In the genomic region with DNA sequence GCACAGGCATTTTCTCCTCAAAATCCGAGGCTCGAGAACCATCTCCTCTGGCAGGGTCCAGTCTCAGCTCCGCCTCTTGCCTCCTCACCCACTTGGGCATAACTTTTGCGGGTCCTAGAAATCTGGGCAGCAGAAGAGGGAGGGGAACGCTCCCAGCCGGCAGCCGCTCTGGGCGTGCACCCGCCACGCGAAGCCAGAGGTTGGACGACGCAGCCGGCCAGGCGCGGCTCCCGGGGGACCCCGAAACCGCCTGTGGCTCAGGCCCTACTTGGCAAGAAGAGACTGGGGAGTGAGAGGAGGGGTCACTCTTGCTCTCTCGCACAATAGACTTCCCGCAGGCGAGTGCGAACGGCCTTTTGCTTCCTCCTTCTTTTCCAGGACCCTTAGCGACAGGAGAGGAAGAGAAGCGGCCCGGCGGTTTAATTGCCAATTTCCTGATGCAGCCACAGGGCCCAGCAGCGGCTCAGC, we compare ENCODE assay signal across 31 cellular contexts. TPM values are rescaled to one million over a fixed set of nuclear protein-coding genes. Genes with fewer than 3 reads are reported as not detected.
DNase-seq lines count a peak whose midpoint lies in the region; TF ChIP-seq lines count a peak whose summit lies in the region.
"Had no signal": no experiment of that assay in that cellular context is flagged by ENCODE, and none has a peak within 500 bp of the region (broad histone marks: within the 10 kb centered on the region; RNA-seq: fewer than 3 reads in every experiment).

No MANE protein-coding gene starts in this region.

- H3K27me3 Mint-ChIP-seq in activated T-helper 1 cell treated with anti-CD3 and anti-CD28 coated beads, Interleukin-12 subunit alpha, Interleukin-12 subunit beta, Interleukin-2, Interleukin-4 antibody, amounts not matched to agents 30 ng/mL and 10 ng/mL and 1 ng/mL, durations not matched to agents 14 hours and 24 hours and 36 hours (ENCODE audit: insufficient read depth): peaks cover 72% of the 10 kb centered on the region
- H3K27me3 Mint-ChIP-seq in nephron progenitor cell (ENCODE audit: low read depth, poor library complexity): peaks cover 100% of the 10 kb centered on the region
- H3K27me3 Mint-ChIP-seq in Caco-2 (ENCODE audit: insufficient read depth, unreplicated experiment): peaks cover 31% of the 10 kb centered on the region

- no peak overlapping the region for H3K4me3 Mint-ChIP-seq in activated T-helper 1 cell treated with anti-CD3 and anti-CD28 coated beads, Interleukin-12 subunit alpha, Interleukin-12 subunit beta, Interleukin-2, Interleukin-4 antibody, amounts not matched to agents 30 ng/mL and 10 ng/mL and 1 ng/mL, durations not matched to agents 14 hours and 24 hours and 36 hours
- no peak overlapping the region for H3K4me3 Mint-ChIP-seq in nephron progenitor cell
- H3K4me3 Mint-ChIP-seq in Caco-2 (ENCODE audit: unreplicated experiment): no peak overlapping the region
- H3K4me3 Mint-ChIP-seq: activated naive CD4-positive, alpha-beta T cell treated with anti-CD3 and anti-CD28 coated beads, Interleukin-2, amount 50 U/mL, for 24 hours; activated T-cell treated with anti-CD3 and anti-CD28 coated beads, Interleukin-2, amount 50 U/mL, for 72 hours; CD8-positive, alpha-beta T cell; memory B cell had no signal

- BruUV-seq in Caco-2 (replicated peaks; lab: Mats Ljungman, UMichigan): no TSS peak

- CTCF ChIA-PET in HEK293 (lab: Yijun Ruan, JAX) (no interaction called here), Caco-2 (lab: Charles Lee) (no interaction called here)

- DNase-seq in NCI-H2107 treated with DMSO at 0.1 percent for 48 hours (lab: John Stamatoyannopoulos, UW; ENCODE audit: unreplicated experiment) (peak; percentile 32), NCI-H2107 (lab: John Stamatoyannopoulos, UW) (no peak), nephron progenitor cell (peak; percentile 33), EL (no peak), GM10266 (ENCODE audit: extremely low spot score) (no peak), Caco-2 (no peak)
- DNase-seq in activated T-helper 1 cell treated with anti-CD3 and anti-CD28 coated beads, Interleukin-12 subunit alpha, Interleukin-12 subunit beta, Interleukin-2, Interleukin-4 antibody, amounts not matched to agents 30 ng/mL and 10 ng/mL and 1 ng/mL, durations not matched to agents 14 hours and 24 hours and 36 hours (ENCODE audit: low spot score): no peak
- DNase-seq: activated CD8-positive, alpha-beta memory T cell treated with anti-CD3 and anti-CD28 coated beads for 24 hours; activated T-cell treated with anti-CD3 and anti-CD28 coated beads, Interleukin-2, amount 50 U/mL, for 72 hours; CD8-positive, alpha-beta T cell; central memory CD4-positive, alpha-beta T cell; foreskin fibroblast; heart right ventricle; left colon; NCI-H1436; NCI-H2171; NCI-H524 treated with DMSO at 0.1 percent for 48 hours; Peyer's patch; SJCRH30 had no signal

- no peaks in the 10 kb centered on the region for H3K9me3 ChIP-seq in HEK293 (ENCODE audit: control insufficient read depth, insufficient read depth, low read depth, low read length)
- no peaks in the 10 kb centered on the region for H3K9me3 ChIP-seq in Caco-2
- H3K9me3 ChIP-seq: ascending aorta, heart right ventricle, Peyer's patch, SJCRH30, suprapubic skin had no signal

- H3K4me1 Mint-ChIP-seq in activated T-helper 1 cell treated with anti-CD3 and anti-CD28 coated beads, Interleukin-12 subunit alpha, Interleukin-12 subunit beta, Interleukin-2, Interleukin-4 antibody, amounts not matched to agents 30 ng/mL and 10 ng/mL and 1 ng/mL, durations not matched to agents 14 hours and 24 hours and 36 hours (ENCODE audit: low read depth): no peaks in the 10 kb centered on the region
- H3K4me1 Mint-ChIP-seq in nephron progenitor cell (peaks cover 3% of the 10 kb centered on the region), Caco-2 (ENCODE audit: low read depth, unreplicated experiment) (no peaks in the 10 kb centered on the region)
- H3K4me1 Mint-ChIP-seq: memory B cell had no signal

- no peak for TF ChIP-seq CTCF in HEK293 (tag by site-specific recombination; IDR thresholded peaks at IDR 0.05)
- no peak for TF ChIP-seq CTCF in nephron progenitor cell (IDR thresholded peaks at IDR 0.05)
- TF ChIP-seq CTCF in GM10266 (IDR thresholded peaks at IDR 0.05; ENCODE audit: control insufficient read depth, insufficient read depth, low read depth, missing control alignments): no peak
- TF ChIP-seq CTCF in Caco-2 (IDR thresholded peaks at IDR 0.05; ENCODE audit: insufficient read depth in 1 of 2, low read depth in 1 of 2, low read length in 1 of 2, severe bottlenecking in 1 of 2, unreplicated experiment in 1 of 2): no peak

- peaks cover 2% of the 10 kb centered on the region for H3K36me3 Mint-ChIP-seq in activated T-helper 1 cell treated with anti-CD3 and anti-CD28 coated beads, Interleukin-12 subunit alpha, Interleukin-12 subunit beta, Interleukin-2, Interleukin-4 antibody, amounts not matched to agents 30 ng/mL and 10 ng/mL and 1 ng/mL, durations not matched to agents 14 hours and 24 hours and 36 hours (ENCODE audit: low read depth)
- H3K36me3 Mint-ChIP-seq in nephron progenitor cell (ENCODE audit: low read depth) (no peaks in the 10 kb centered on the region), Caco-2 (ENCODE audit: insufficient read depth, unreplicated experiment) (no peaks in the 10 kb centered on the region)
- H3K36me3 Mint-ChIP-seq: CD8-positive, alpha-beta T cell had no signal

- H3K4me1 ChIP-seq in HEK293 (ENCODE audit: control insufficient read depth, insufficient read depth, low read length) (no peaks in the 10 kb centered on the region), Caco-2 (no peaks in the 10 kb centered on the region)
- H3K4me1 ChIP-seq: SJCRH30 had no signal

- no peaks in the 10 kb centered on the region for H3K9me3 Mint-ChIP-seq in activated T-helper 1 cell treated with anti-CD3 and anti-CD28 coated beads, Interleukin-12 subunit alpha, Interleukin-12 subunit beta, Interleukin-2, Interleukin-4 antibody, amounts not matched to agents 30 ng/mL and 10 ng/mL and 1 ng/mL, durations not matched to agents 14 hours and 24 hours and 36 hours
- no peaks in the 10 kb centered on the region for H3K9me3 Mint-ChIP-seq in nephron progenitor cell
- no peaks in the 10 kb centered on the region for H3K9me3 Mint-ChIP-seq in Caco-2 (ENCODE audit: unreplicated experiment)
- H3K9me3 Mint-ChIP-seq: activated naive CD4-positive, alpha-beta T cell treated with anti-CD3 and anti-CD28 coated beads, Interleukin-2, amount 50 U/mL, for 24 hours; CD8-positive, alpha-beta T cell had no signal

- H3K4me3 ChIP-seq in HEK293 (ENCODE audit: low read depth, low read length) (no peak overlapping the region), Caco-2 (ENCODE audit: low read depth, low read length) (no peak overlapping the region)
- H3K4me3 ChIP-seq: ascending aorta, heart right ventricle, Peyer's patch, SJCRH30, smooth muscle cell, suprapubic skin had no signal

- intact Hi-C loops in activated T-helper 1 cell treated with anti-CD3 and anti-CD28 coated beads, Interleukin-12 subunit alpha, Interleukin-12 subunit beta, Interleukin-2, Interleukin-4 antibody, amounts not matched to agents 30 ng/mL and 10 ng/mL and 1 ng/mL, durations not matched to agents 14 hours and 24 hours and 36 hours (cut with micrococcal nuclease): loop anchor here (5.0 kb wide), 1 partner anchor 1754 kb away; a partner anchor contains a TSS
- intact Hi-C loops in Caco-2 (cut with micrococcal nuclease; ENCODE audit: unreplicated experiment): no loop called here

- H3K27ac Mint-ChIP-seq in activated T-helper 1 cell treated with anti-CD3 and anti-CD28 coated beads, Interleukin-12 subunit alpha, Interleukin-12 subunit beta, Interleukin-2, Interleukin-4 antibody, amounts not matched to agents 30 ng/mL and 10 ng/mL and 1 ng/mL, durations not matched to agents 14 hours and 24 hours and 36 hours: peak overlapping the region; percentile 48
- no peak overlapping the region for H3K27ac Mint-ChIP-seq in nephron progenitor cell
- H3K27ac Mint-ChIP-seq in Caco-2 (ENCODE audit: unreplicated experiment): no peak overlapping the region
- H3K27ac Mint-ChIP-seq: activated naive CD4-positive, alpha-beta T cell treated with anti-CD3 and anti-CD28 coated beads, Interleukin-2, amount 50 U/mL, for 24 hours; CD8-positive, alpha-beta T cell; memory B cell had no signal

- POLR2A ChIA-PET in HEK293 (lab: Yijun Ruan, JAX): no interaction called here
- POLR2A ChIA-PET in Caco-2 (lab: Charles Lee): no interaction called here

- H3K36me3 ChIP-seq in HEK293 (ENCODE audit: control insufficient read depth in 2 of 2, insufficient read depth in 1 of 2, low read length in 2 of 2): no peaks in the 10 kb centered on the region
- H3K36me3 ChIP-seq in Caco-2 (ENCODE audit: control insufficient read depth, insufficient read depth, low read length): no peaks in the 10 kb centered on the region
- H3K36me3 ChIP-seq: ascending aorta, heart right ventricle, Peyer's patch, SJCRH30, suprapubic skin had no signal

- no peak overlapping the region for H3K27ac ChIP-seq in HEK293 (ENCODE audit: extremely low read depth, low read depth, low read length)
- H3K27ac ChIP-seq: 22Rv1, ascending aorta, heart right ventricle, Peyer's patch, SJCRH30, suprapubic skin had no signal

- H3K27me3 ChIP-seq in Caco-2 (replicated peaks; ENCODE audit: control insufficient read depth, insufficient read depth, low read length): no peaks in the 10 kb centered on the region; the same call in 1 of the 2 replicates
- H3K27me3 ChIP-seq: ascending aorta, SJCRH30 had no signal

TF ChIP-seq in HEK293, 187 proteins besides CTCF, POLR2A, EP300 and RAD21 (continues in another document):
- TF ChIP-seq ZSCAN16 (tag by site-specific recombination; IDR thresholded peaks at IDR 0.05): no peak
- no peak for TF ChIP-seq ZNF169 (tag by site-specific recombination; IDR thresholded peaks at IDR 0.05)

RNA-seq across cellular contexts. Expression of a gene that starts 6.0 kb away (rescaled TPM):
- total RNA-seq in activated T-helper 1 cell treated with anti-CD3 and anti-CD28 coated beads, Interleukin-12 subunit alpha, Interleukin-12 subunit beta, Interleukin-2, Interleukin-4 antibody, amounts not matched to agents 30 ng/mL and 10 ng/mL and 1 ng/mL, durations not matched to agents 14 hours and 24 hours and 36 hours: not detected in 2 replicates
- 1.7 TPM in 2 replicates for total RNA-seq in Caco-2 (2022)
- total RNA-seq: ascending aorta; CD8-positive, alpha-beta T cell; epithelial cell of proximal tubule; heart right ventricle; MCF 10A; myocyte; omental fat pad; Peyer's patch; SJCRH30; smooth muscle cell; ureter had no signal

Comparison
In these comparisons a context has a peak if more than half of its experiments do, and no peak if none do; other contexts are left out.
1. DNase-seq: peak in NCI-H2107 treated with DMSO at 0.1 percent for 48 hours (single experiment) and nephron progenitor cell (single experiment); none in NCI-H2107 (single experiment), activated T-helper 1 cell treated with anti-CD3 and anti-CD28 coated beads, Interleukin-12 subunit alpha, Interleukin-12 subunit beta, Interleukin-2, Interleukin-4 antibody, amounts not matched to agents 30 ng/mL and 10 ng/mL and 1 ng/mL, durations not matched to agents 14 hours and 24 hours and 36 hours (single experiment), EL (single experiment), GM10266 (single experiment) and Caco-2 (0 of 2).